24 cellular contexts compared by ENCODE assay signal in genomic region chr9:137428311-137428630, GRCh38. TPM values are rescaled to one million over a fixed set of nuclear protein-coding genes. Genes with fewer than 3 reads are reported as not detected.
"Had no signal": no experiment of that assay in that cellular context is flagged by ENCODE, and none has a peak within 500 bp of the region (broad histone marks: within the 10 kb centered on the region; RNA-seq: fewer than 3 reads in every experiment).

No MANE protein-coding gene starts in this region.

- H3K36me3 Mint-ChIP-seq: naive thymus-derived CD8-positive, alpha-beta T cell; type B pancreatic cell had no signal

- H3K27me3 ChIP-seq: heart right ventricle, right atrium auricular region, suprapubic skin, thyroid gland, uterus had no signal

- H3K9me3 ChIP-seq: esophagus muscularis mucosa, gastrocnemius medialis, heart right ventricle, mucosa of descending colon, neutrophil, right atrium auricular region, suprapubic skin, thyroid gland, uterus had no signal

- H3K9me3 Mint-ChIP-seq: dendritic cell treated with granulocyte-macrophage colony-stimulating factor and Interleukin-4, amounts not matched to agents 40 ng/mL and 50 ng/mL, for 4 days; effector memory CD8-positive, alpha-beta T cell; naive thymus-derived CD8-positive, alpha-beta T cell; type B pancreatic cell had no signal

- H3K4me3 Mint-ChIP-seq: dendritic cell treated with granulocyte-macrophage colony-stimulating factor and Interleukin-4, amounts not matched to agents 40 ng/mL and 50 ng/mL, for 4 days; effector memory CD8-positive, alpha-beta T cell; naive thymus-derived CD8-positive, alpha-beta T cell; type B pancreatic cell had no signal

- H3K36me3 ChIP-seq: esophagus muscularis mucosa, gastrocnemius medialis, heart right ventricle, neutrophil, right atrium auricular region, suprapubic skin, thyroid gland, uterus had no signal

- H3K27me3 Mint-ChIP-seq: effector memory CD8-positive, alpha-beta T cell; naive thymus-derived CD8-positive, alpha-beta T cell; type B pancreatic cell had no signal

- ATAC-seq: effector memory CD8-positive, alpha-beta T cell; gastrocnemius medialis; heart right ventricle; mucosa of descending colon; naive thymus-derived CD8-positive, alpha-beta T cell; stimulated activated naive CD8-positive, alpha-beta T cell treated with anti-CD3 and anti-CD28 coated beads, Interleukin-15, Interleukin-2, amounts not matched to agents 100 U/mL and 50 U/mL, for 24 hours had no signal

- H3K27ac ChIP-seq: epithelial cell of prostate, esophagus muscularis mucosa, gastrocnemius medialis, heart right ventricle, neutrophil, right atrium auricular region, suprapubic skin, thyroid gland, uterus had no signal

- DNase-seq: effector memory CD8-positive, alpha-beta T cell; gastrocnemius medialis; hypothalamus; kidney glomerular epithelial cell; mammary epithelial cell; naive thymus-derived CD8-positive, alpha-beta T cell; small intestine; stimulated activated CD4-positive, alpha-beta T cell treated with anti-CD3 and anti-CD28 coated beads, Interleukin-2, amount 100 ng/mL, for 48 hours; stimulated activated naive CD8-positive, alpha-beta T cell treated with anti-CD3 and anti-CD28 coated beads, Interleukin-15, Interleukin-2, amounts not matched to agents 100 U/mL and 50 U/mL, for 24 hours; thyroid gland; uterus had no signal

- H3K27ac Mint-ChIP-seq: dendritic cell treated with granulocyte-macrophage colony-stimulating factor and Interleukin-4, amounts not matched to agents 40 ng/mL and 50 ng/mL, for 4 days; effector memory CD8-positive, alpha-beta T cell; naive thymus-derived CD8-positive, alpha-beta T cell; type B pancreatic cell had no signal

- H3K4me3 ChIP-seq: esophagus muscularis mucosa, gastrocnemius medialis, heart right ventricle, mucosa of descending colon, right atrium auricular region, suprapubic skin, thyroid gland, uterus had no signal

RNA-seq across cellular contexts. Expression of gene NOXA1, which starts 5.1 kb away (rescaled TPM):
- total RNA-seq: fibroblast of villous mesenchyme had no signal

RNA-seq across cellular contexts. Expression of gene ENTPD8, which starts 12.9 kb away (rescaled TPM):
- total RNA-seq: esophagus muscularis mucosa; heart right ventricle; lower leg skin; naive thymus-derived CD8-positive, alpha-beta T cell; osteoblast; right atrium auricular region; suprapubic skin had no signal
- polyA plus RNA-seq: naive thymus-derived CD8-positive, alpha-beta T cell; neural cell had no signal
